ENCODE assay signal across 1 cellular context in the genomic region with DNA sequence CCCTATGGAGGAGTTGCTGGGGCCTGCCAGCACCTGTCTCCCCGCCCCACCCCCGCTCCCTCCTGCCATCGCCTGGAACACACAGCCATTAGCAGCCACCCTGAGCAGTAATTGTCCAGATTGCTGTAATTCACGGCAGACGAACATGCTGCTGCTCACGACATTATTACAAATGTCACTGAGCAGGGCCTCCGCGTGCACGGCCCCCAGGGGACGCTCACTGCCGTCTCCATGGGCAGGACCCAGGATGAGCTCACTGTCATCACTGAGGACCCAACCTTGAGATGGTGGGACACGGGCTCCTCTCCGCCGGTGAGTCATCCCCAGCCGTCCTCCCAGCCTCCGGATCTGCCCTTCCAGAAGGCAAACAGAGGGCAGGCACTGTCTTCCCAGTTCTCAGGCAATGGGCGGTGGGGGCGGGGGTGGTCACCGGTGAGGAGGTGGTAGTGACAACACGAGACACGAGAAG.
A peak's percentile ranks its signal among the peaks of the same experiment; 100 is the strongest.
TF ChIP-seq lines count a peak whose summit lies in the region.

No MANE protein-coding gene starts in this region.

TF ChIP-seq in A549, 52 proteins besides CTCF, POLR2A, EP300 and RAD21 (continued from another document):
- TF ChIP-seq, protein P1, sequence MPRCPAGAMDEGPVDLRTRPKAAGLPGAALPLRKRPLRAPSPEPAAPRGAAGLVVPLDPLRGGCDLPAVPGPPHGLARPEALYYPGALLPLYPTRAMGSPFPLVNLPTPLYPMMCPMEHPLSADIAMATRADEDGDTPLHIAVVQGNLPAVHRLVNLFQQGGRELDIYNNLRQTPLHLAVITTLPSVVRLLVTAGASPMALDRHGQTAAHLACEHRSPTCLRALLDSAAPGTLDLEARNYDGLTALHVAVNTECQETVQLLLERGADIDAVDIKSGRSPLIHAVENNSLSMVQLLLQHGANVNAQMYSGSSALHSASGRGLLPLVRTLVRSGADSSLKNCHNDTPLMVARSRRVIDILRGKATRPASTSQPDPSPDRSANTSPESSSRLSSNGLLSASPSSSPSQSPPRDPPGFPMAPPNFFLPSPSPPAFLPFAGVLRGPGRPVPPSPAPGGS (IDR thresholded peaks at IDR 0.05), result no peak
- TF ChIP-seq FOXS1 (CRISPR knock-in tag; IDR thresholded peaks at IDR 0.05) (no peak), JUN (IDR thresholded peaks at IDR 0.05) (peak; percentile 17 to 38; a peak in 1 of 5 replicates), ZFP36 (IDR thresholded peaks at IDR 0.05; ENCODE audit: borderline replicate concordance, partially characterized antibody) (no peak), ZC3H11A (IDR thresholded peaks at IDR 0.05) (no peak), EHMT2 (IDR thresholded peaks at IDR 0.05; ENCODE audit: low read depth) (no peak), NPAS2 (CRISPR knock-in tag; IDR thresholded peaks at IDR 0.05; ENCODE audit: borderline replicate concordance) (no peak), GATA3 (IDR thresholded peaks at IDR 0.05; ENCODE audit: borderline replicate concordance) (0 out of 2 replicates have a peak, but pooled peaks have one; percentile 27), SMC3 (IDR thresholded peaks at IDR 0.05) (peak; percentile 41), NFE2L2 (conservative IDR thresholded peaks at IDR 0.05; ENCODE audit: low read length) (no peak), JUNB (IDR thresholded peaks at IDR 0.05) (peak; percentile 23; the same call in 1 of the 2 replicates)
- TF ChIP-seq, protein P2, sequence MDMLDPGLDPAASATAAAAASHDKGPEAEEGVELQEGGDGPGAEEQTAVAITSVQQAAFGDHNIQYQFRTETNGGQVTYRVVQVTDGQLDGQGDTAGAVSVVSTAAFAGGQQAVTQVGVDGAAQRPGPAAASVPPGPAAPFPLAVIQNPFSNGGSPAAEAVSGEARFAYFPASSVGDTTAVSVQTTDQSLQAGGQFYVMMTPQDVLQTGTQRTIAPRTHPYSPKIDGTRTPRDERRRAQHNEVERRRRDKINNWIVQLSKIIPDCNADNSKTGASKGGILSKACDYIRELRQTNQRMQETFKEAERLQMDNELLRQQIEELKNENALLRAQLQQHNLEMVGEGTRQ (IDR thresholded peaks at IDR 0.05), result no peak
- TF ChIP-seq, protein P3, sequence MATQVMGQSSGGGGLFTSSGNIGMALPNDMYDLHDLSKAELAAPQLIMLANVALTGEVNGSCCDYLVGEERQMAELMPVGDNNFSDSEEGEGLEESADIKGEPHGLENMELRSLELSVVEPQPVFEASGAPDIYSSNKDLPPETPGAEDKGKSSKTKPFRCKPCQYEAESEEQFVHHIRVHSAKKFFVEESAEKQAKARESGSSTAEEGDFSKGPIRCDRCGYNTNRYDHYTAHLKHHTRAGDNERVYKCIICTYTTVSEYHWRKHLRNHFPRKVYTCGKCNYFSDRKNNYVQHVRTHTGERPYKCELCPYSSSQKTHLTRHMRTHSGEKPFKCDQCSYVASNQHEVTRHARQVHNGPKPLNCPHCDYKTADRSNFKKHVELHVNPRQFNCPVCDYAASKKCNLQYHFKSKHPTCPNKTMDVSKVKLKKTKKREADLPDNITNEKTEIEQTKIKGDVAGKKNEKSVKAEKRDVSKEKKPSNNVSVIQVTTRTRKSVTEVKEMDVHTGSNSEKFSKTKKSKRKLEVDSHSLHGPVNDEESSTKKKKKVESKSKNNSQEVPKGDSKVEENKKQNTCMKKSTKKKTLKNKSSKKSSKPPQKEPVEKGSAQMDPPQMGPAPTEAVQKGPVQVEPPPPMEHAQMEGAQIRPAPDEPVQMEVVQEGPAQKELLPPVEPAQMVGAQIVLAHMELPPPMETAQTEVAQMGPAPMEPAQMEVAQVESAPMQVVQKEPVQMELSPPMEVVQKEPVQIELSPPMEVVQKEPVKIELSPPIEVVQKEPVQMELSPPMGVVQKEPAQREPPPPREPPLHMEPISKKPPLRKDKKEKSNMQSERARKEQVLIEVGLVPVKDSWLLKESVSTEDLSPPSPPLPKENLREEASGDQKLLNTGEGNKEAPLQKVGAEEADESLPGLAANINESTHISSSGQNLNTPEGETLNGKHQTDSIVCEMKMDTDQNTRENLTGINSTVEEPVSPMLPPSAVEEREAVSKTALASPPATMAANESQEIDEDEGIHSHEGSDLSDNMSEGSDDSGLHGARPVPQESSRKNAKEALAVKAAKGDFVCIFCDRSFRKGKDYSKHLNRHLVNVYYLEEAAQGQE (IDR thresholded peaks at IDR 0.05), result no peak
- TF ChIP-seq, protein P4, sequence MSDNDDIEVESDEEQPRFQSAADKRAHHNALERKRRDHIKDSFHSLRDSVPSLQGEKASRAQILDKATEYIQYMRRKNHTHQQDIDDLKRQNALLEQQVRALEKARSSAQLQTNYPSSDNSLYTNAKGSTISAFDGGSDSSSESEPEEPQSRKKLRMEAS (IDR thresholded peaks at IDR 0.05), result peak; percentile 55
- TF ChIP-seq, protein P5, sequence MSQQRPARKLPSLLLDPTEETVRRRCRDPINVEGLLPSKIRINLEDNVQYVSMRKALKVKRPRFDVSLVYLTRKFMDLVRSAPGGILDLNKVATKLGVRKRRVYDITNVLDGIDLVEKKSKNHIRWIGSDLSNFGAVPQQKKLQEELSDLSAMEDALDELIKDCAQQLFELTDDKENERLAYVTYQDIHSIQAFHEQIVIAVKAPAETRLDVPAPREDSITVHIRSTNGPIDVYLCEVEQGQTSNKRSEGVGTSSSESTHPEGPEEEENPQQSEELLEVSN (IDR thresholded peaks at IDR 0.05; ENCODE audit: borderline replicate concordance, low read depth), result no peak
